ENCODE assay signal across 18 cellular contexts in genomic region chr11:118099838-118100570, GRCh38. TPM values are rescaled to one million over a fixed set of nuclear protein-coding genes. Genes with fewer than 3 reads are reported as not detected.
"Had no signal": no experiment of that assay in that cellular context is flagged by ENCODE, and none has a peak within 500 bp of the region (broad histone marks: within the 10 kb centered on the region; RNA-seq: fewer than 3 reads in every experiment).

No MANE protein-coding gene starts in this region.

- H3K4me3 Mint-ChIP-seq: activated CD8-positive, alpha-beta T cell treated with anti-CD3 and anti-CD28 coated beads for 36 hours; activated naive CD4-positive, alpha-beta T cell treated with anti-CD3 and anti-CD28 coated beads for 36 hours; dendritic cell treated with granulocyte-macrophage colony-stimulating factor and Interleukin-4, amounts not matched to agents 40 ng/mL and 50 ng/mL, for 4 days; effector memory CD8-positive, alpha-beta T cell; natural killer cell treated with Interleukin-12 subunit alpha and Interleukin-12 subunit beta and Interleukin-15 and Interleukin-18, amount 100 ng/mL, for 72 hours had no signal

- H3K27me3 ChIP-seq: adrenal gland, vagina had no signal

- H3K27ac Mint-ChIP-seq: activated CD8-positive, alpha-beta T cell treated with anti-CD3 and anti-CD28 coated beads for 36 hours; activated naive CD4-positive, alpha-beta T cell treated with anti-CD3 and anti-CD28 coated beads for 36 hours; dendritic cell treated with granulocyte-macrophage colony-stimulating factor and Interleukin-4, amounts not matched to agents 40 ng/mL and 50 ng/mL, for 4 days; natural killer cell treated with Interleukin-12 subunit alpha and Interleukin-12 subunit beta and Interleukin-15 and Interleukin-18, amount 100 ng/mL, for 72 hours had no signal

- H3K36me3 Mint-ChIP-seq: natural killer cell treated with Interleukin-12 subunit alpha and Interleukin-12 subunit beta and Interleukin-15 and Interleukin-18, amount 100 ng/mL, for 72 hours had no signal

- H3K9me3 ChIP-seq: adrenal gland, tibial artery, vagina had no signal

- H3K9me3 Mint-ChIP-seq: activated CD8-positive, alpha-beta T cell treated with anti-CD3 and anti-CD28 coated beads for 36 hours; activated naive CD4-positive, alpha-beta T cell treated with anti-CD3 and anti-CD28 coated beads for 36 hours; dendritic cell treated with granulocyte-macrophage colony-stimulating factor and Interleukin-4, amounts not matched to agents 40 ng/mL and 50 ng/mL, for 4 days; effector memory CD8-positive, alpha-beta T cell; natural killer cell treated with Interleukin-12 subunit alpha and Interleukin-12 subunit beta and Interleukin-15 and Interleukin-18, amount 100 ng/mL, for 72 hours had no signal

- DNase-seq: activated CD4-positive, alpha-beta T cell treated with anti-CD3 and anti-CD28 coated beads for 4 hours; activated CD8-positive, alpha-beta memory T cell treated with anti-CD3 and anti-CD28 coated beads, Interleukin-2, amount 50 U/mL, for 4 hours; activated CD8-positive, alpha-beta T cell treated with anti-CD3 and anti-CD28 coated beads for 36 hours; activated naive CD4-positive, alpha-beta T cell treated with anti-CD3 and anti-CD28 coated beads for 36 hours; cerebellar nuclear complex; effector memory CD8-positive, alpha-beta T cell; left colon; small intestine; T-helper 1 cell had no signal

- H3K27ac ChIP-seq: tibial artery, vagina, VCaP had no signal

- H3K36me3 ChIP-seq: adrenal gland, tibial artery, vagina had no signal

- H3K4me1 ChIP-seq: adrenal gland, tibial artery, vagina had no signal

- ATAC-seq: activated CD8-positive, alpha-beta T cell treated with anti-CD3 and anti-CD28 coated beads for 36 hours; effector memory CD8-positive, alpha-beta T cell; natural killer cell treated with Interleukin-12 subunit alpha and Interleukin-12 subunit beta and Interleukin-15 and Interleukin-18, amount 100 ng/mL, for 72 hours had no signal

- H3K4me3 ChIP-seq: adrenal gland, tibial artery, vagina had no signal

RNA-seq across cellular contexts. Expression of gene SMIM35, which starts 13.2 kb away (rescaled TPM):
- total RNA-seq: activated naive CD4-positive, alpha-beta T cell treated with anti-CD3 and anti-CD28 coated beads for 36 hours; epithelial cell of proximal tubule; natural killer cell treated with Interleukin-12 subunit alpha and Interleukin-12 subunit beta and Interleukin-15 and Interleukin-18, amount 100 ng/mL, for 72 hours; osteoblast; vagina had no signal

RNA-seq across cellular contexts. Expression of gene TMPRSS4, which starts 23.1 kb away (rescaled TPM):
- total RNA-seq: activated CD8-positive, alpha-beta T cell treated with anti-CD3 and anti-CD28 coated beads for 36 hours; activated naive CD4-positive, alpha-beta T cell treated with anti-CD3 and anti-CD28 coated beads for 36 hours; glomerular endothelial cell; osteoblast had no signal

RNA-seq across cellular contexts. Expression of gene SCN4B, which starts 52.6 kb away (rescaled TPM):
- total RNA-seq: natural killer cell treated with Interleukin-12 subunit alpha and Interleukin-12 subunit beta and Interleukin-15 and Interleukin-18, amount 100 ng/mL, for 72 hours had no signal
